In the genomic region with DNA sequence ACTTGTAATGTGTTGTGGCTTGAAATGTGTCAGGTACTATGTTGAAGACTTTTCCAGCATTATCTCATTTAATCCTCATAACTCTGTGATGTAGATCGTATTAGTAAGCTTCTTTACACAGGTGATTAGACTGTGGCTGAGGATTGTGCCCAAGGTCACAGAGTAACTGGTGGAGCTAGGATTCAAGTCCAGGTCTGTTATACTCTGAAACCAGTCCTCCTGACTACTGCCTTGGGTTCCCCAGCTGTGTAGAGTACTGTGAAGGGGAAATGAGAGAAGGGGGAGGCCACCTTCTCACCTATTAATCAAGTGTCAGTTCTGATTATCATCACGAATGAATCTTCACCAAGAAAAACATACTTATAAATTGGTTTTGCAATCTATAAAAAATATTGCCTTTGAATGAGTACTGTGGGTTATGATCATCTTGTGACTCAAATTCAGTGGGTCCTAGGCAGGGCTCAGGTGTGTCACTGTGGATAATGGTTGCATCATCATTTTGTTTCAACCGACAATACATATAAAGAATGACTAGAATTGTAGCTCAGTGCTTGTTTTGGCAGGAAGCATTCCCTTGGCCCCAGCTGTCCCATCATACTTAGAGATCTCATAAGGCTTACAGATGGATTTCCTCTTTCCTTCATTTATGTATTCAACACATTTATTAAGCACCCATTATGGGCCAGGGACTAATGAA, we compare ENCODE assay signal across 14 cellular contexts. TPM values are rescaled to one million over a fixed set of nuclear protein-coding genes. Genes with fewer than 3 reads are reported as not detected.
DNase-seq lines count a peak whose midpoint lies in the region; ATAC-seq and TF ChIP-seq lines count a peak whose summit lies in the region.
"Had no signal": no experiment of that assay in that cellular context is flagged by ENCODE, and none has a peak within 500 bp of the region (broad histone marks: within the 10 kb centered on the region; RNA-seq: fewer than 3 reads in every experiment).

No MANE protein-coding gene starts in this region.

- in situ Hi-C loops in G401 (cut with HindIII; ENCODE audit: low sequenced_read_pairs), result no loop called here

- no peak overlapping the region for H3K4me3 ChIP-seq in colonic mucosa
- H3K4me3 ChIP-seq: cardiac muscle cell, sigmoid colon, transverse colon had no signal

- peaks cover 43% of the 10 kb centered on the region for H3K4me1 Mint-ChIP-seq in activated CD8-positive, alpha-beta memory T cell treated with anti-CD3 and anti-CD28 coated beads, Interleukin-2, amount 10 ng/mL, durations not matched to agents 7 days and 5 days
- H3K4me1 Mint-ChIP-seq in T-helper 1 cell treated with Interleukin-12 subunit alpha and Interleukin-12 subunit beta and Interleukin-4 antibody, amounts not matched to agents 30 μg/mL and 1 μg/mL, for 36 hours (ENCODE audit: low read depth), result peaks cover 41% of the 10 kb centered on the region
- H3K4me1 Mint-ChIP-seq in stimulated activated effector memory CD8-positive, alpha-beta T cell treated with anti-CD3 and anti-CD28 coated beads, Interleukin-12 subunit alpha, Interleukin-12 subunit beta, amount 100 ng/mL, for 72 hours, result peaks cover 12% of the 10 kb centered on the region

- no peaks in the 10 kb centered on the region for H3K27me3 Mint-ChIP-seq in activated CD8-positive, alpha-beta memory T cell treated with anti-CD3 and anti-CD28 coated beads, Interleukin-2, amount 10 ng/mL, durations not matched to agents 7 days and 5 days
- H3K27me3 Mint-ChIP-seq in T-helper 1 cell treated with Interleukin-12 subunit alpha and Interleukin-12 subunit beta and Interleukin-4 antibody, amounts not matched to agents 30 μg/mL and 1 μg/mL, for 36 hours (ENCODE audit: low read depth), result no peaks in the 10 kb centered on the region
- H3K27me3 Mint-ChIP-seq: naive thymus-derived CD4-positive, alpha-beta T cell had no signal

- no peak for TF ChIP-seq CTCF in colonic mucosa (IDR thresholded peaks at IDR 0.05)

- intact Hi-C loops in colonic mucosa (cut with DNase I), result no loop called here

- no peak for DNase-seq in activated CD8-positive, alpha-beta memory T cell treated with anti-CD3 and anti-CD28 coated beads, Interleukin-2, amount 10 ng/mL, durations not matched to agents 7 days and 5 days
- no peak for DNase-seq in activated CD8-positive, alpha-beta memory T cell treated with anti-CD3 and anti-CD28 coated beads for 24 hours
- no peak for DNase-seq in colonic mucosa
- DNase-seq in stimulated activated effector memory CD8-positive, alpha-beta T cell treated with anti-CD3 and anti-CD28 coated beads, Interleukin-12 subunit alpha, Interleukin-12 subunit beta, amount 100 ng/mL, for 72 hours (ENCODE audit: low spot score in 2 of 2), result no peak
- DNase-seq in G401 (ENCODE audit: low spot score), result no peak
- no peak for DNase-seq in inferior parietal cortex (ENCODE audit: extremely low spot score)
- DNase-seq: immature natural killer cell; naive thymus-derived CD4-positive, alpha-beta T cell; NCI-H2171 treated with DMSO at 0.1 percent for 48 hours; sigmoid colon; transverse colon had no signal

- no peak overlapping the region for H3K9ac ChIP-seq in colonic mucosa (ENCODE audit: low read depth in 2 of 2, low read length in 2 of 2)

- H3K4me1 ChIP-seq in colonic mucosa, result no peaks in the 10 kb centered on the region

- CTCF ChIA-PET in activated CD8-positive, alpha-beta memory T cell treated with anti-CD3 and anti-CD28 coated beads, Interleukin-2, amount 10 ng/mL, durations not matched to agents 7 days and 5 days (lab: Charles Lee), result interaction anchor here (0.6 kb wide), 1 partner anchor 22 kb away, joined by 3 read pairs; no protein-coding TSS in a partner anchor

- H3K36me3 Mint-ChIP-seq in activated CD8-positive, alpha-beta memory T cell treated with anti-CD3 and anti-CD28 coated beads, Interleukin-2, amount 10 ng/mL, durations not matched to agents 7 days and 5 days, result peaks cover 14% of the 10 kb centered on the region
- H3K36me3 Mint-ChIP-seq in T-helper 1 cell treated with Interleukin-12 subunit alpha and Interleukin-12 subunit beta and Interleukin-4 antibody, amounts not matched to agents 30 μg/mL and 1 μg/mL, for 36 hours (ENCODE audit: low read depth), result peaks cover 22% of the 10 kb centered on the region
- peaks cover 4% of the 10 kb centered on the region for H3K36me3 Mint-ChIP-seq in stimulated activated effector memory CD8-positive, alpha-beta T cell treated with anti-CD3 and anti-CD28 coated beads, Interleukin-12 subunit alpha, Interleukin-12 subunit beta, amount 100 ng/mL, for 72 hours
- H3K36me3 Mint-ChIP-seq: immature natural killer cell had no signal

- H3K9me3 ChIP-seq in colonic mucosa, result no peaks in the 10 kb centered on the region
- H3K9me3 ChIP-seq: sigmoid colon, transverse colon had no signal

- H3K27ac Mint-ChIP-seq in activated CD8-positive, alpha-beta memory T cell treated with anti-CD3 and anti-CD28 coated beads, Interleukin-2, amount 10 ng/mL, durations not matched to agents 7 days and 5 days, result peak overlapping the region; percentile 71
- H3K27ac Mint-ChIP-seq in T-helper 1 cell treated with Interleukin-12 subunit alpha and Interleukin-12 subunit beta and Interleukin-4 antibody, amounts not matched to agents 30 μg/mL and 1 μg/mL, for 36 hours, result peak overlapping the region; percentile 89
- H3K27ac Mint-ChIP-seq in stimulated activated effector memory CD8-positive, alpha-beta T cell treated with anti-CD3 and anti-CD28 coated beads, Interleukin-12 subunit alpha, Interleukin-12 subunit beta, amount 100 ng/mL, for 72 hours, result peak overlapping the region; percentile 48
- H3K27ac Mint-ChIP-seq: immature natural killer cell had no signal

- H3K9me3 Mint-ChIP-seq in activated CD8-positive, alpha-beta memory T cell treated with anti-CD3 and anti-CD28 coated beads, Interleukin-2, amount 10 ng/mL, durations not matched to agents 7 days and 5 days (ENCODE audit: low read depth), result no peaks in the 10 kb centered on the region
- no peaks in the 10 kb centered on the region for H3K9me3 Mint-ChIP-seq in T-helper 1 cell treated with Interleukin-12 subunit alpha and Interleukin-12 subunit beta and Interleukin-4 antibody, amounts not matched to agents 30 μg/mL and 1 μg/mL, for 36 hours
- H3K9me3 Mint-ChIP-seq in stimulated activated effector memory CD8-positive, alpha-beta T cell treated with anti-CD3 and anti-CD28 coated beads, Interleukin-12 subunit alpha, Interleukin-12 subunit beta, amount 100 ng/mL, for 72 hours, result no peaks in the 10 kb centered on the region
- H3K9me3 Mint-ChIP-seq: immature natural killer cell; naive thymus-derived CD4-positive, alpha-beta T cell had no signal

- no peaks in the 10 kb centered on the region for H3K36me3 ChIP-seq in colonic mucosa
- H3K36me3 ChIP-seq: cardiac muscle cell, sigmoid colon, transverse colon had no signal

- ATAC-seq in activated CD8-positive, alpha-beta memory T cell treated with anti-CD3 and anti-CD28 coated beads, Interleukin-2, amount 10 ng/mL, durations not matched to agents 7 days and 5 days, result no peak
- peak; percentile 50 for ATAC-seq in stimulated activated effector memory CD8-positive, alpha-beta T cell treated with anti-CD3 and anti-CD28 coated beads, Interleukin-12 subunit alpha, Interleukin-12 subunit beta, amount 100 ng/mL, for 72 hours
- no peak for ATAC-seq in HG02798 (IDR thresholded peaks at IDR 0.05; ENCODE audit: poor library complexity, unreplicated experiment)
- ATAC-seq: naive thymus-derived CD4-positive, alpha-beta T cell had no signal

- no peaks in the 10 kb centered on the region for H3K27me3 ChIP-seq in colonic mucosa
- H3K27me3 ChIP-seq: cardiac muscle cell, sigmoid colon, transverse colon had no signal

- H3K27ac ChIP-seq in colonic mucosa, result peak overlapping the region; percentile 32
- H3K27ac ChIP-seq: cardiac muscle cell, sigmoid colon had no signal

- H3K4me3 Mint-ChIP-seq in activated CD8-positive, alpha-beta memory T cell treated with anti-CD3 and anti-CD28 coated beads, Interleukin-2, amount 10 ng/mL, durations not matched to agents 7 days and 5 days, result no peak overlapping the region
- H3K4me3 Mint-ChIP-seq in T-helper 1 cell treated with Interleukin-12 subunit alpha and Interleukin-12 subunit beta and Interleukin-4 antibody, amounts not matched to agents 30 μg/mL and 1 μg/mL, for 36 hours, result peak overlapping the region; percentile 57
- peak overlapping the region; percentile 20 for H3K4me3 Mint-ChIP-seq in stimulated activated effector memory CD8-positive, alpha-beta T cell treated with anti-CD3 and anti-CD28 coated beads, Interleukin-12 subunit alpha, Interleukin-12 subunit beta, amount 100 ng/mL, for 72 hours
- H3K4me3 Mint-ChIP-seq: immature natural killer cell had no signal

RNA-seq across cellular contexts. Expression of a gene that starts 4.5 kb away (rescaled TPM):
- total RNA-seq in activated CD8-positive, alpha-beta memory T cell treated with anti-CD3 and anti-CD28 coated beads, Interleukin-2, amount 10 ng/mL, durations not matched to agents 7 days and 5 days, result 10 to 100 TPM; 19.6 to 30.3 TPM
- 10 to 100 TPM; 23.6 to 30.0 TPM for total RNA-seq in colonic mucosa
- 3.9 and 4.3 TPM in 2 replicates for total RNA-seq in G401 (2014; rRNA removed; shearing (Covaris generic))
